In genomic region chr7:12053561-12053960, GRCh38 we compare ENCODE assay signal across 34 cellular contexts.
"Had no signal": no experiment of that assay in that cellular context is flagged by ENCODE, and none has a peak within 500 bp of the region (broad histone marks: within the 10 kb centered on the region; RNA-seq: fewer than 3 reads in every experiment).

No MANE protein-coding gene starts in this region.

- H3K27me3 ChIP-seq: MG63 had no signal

- H3K36me3 ChIP-seq: MG63 had no signal

- H3K4me3 ChIP-seq: MG63 had no signal

- DNase-seq: Karpas-422, Kasumi-1, MG63, MM.1S, MV-4-11, NCI-H1048, NCI-H1092, NCI-H1092 treated with DMSO at 0.1 percent for 48 hours, NCI-H1105, NCI-H1105 treated with DMSO at 0.1 percent for 48 hours, NCI-H1417, NCI-H1417 treated with DMSO at 0.1 percent for 48 hours, NCI-H1436, NCI-H1436 treated with DMSO at 0.1 percent for 48 hours, NCI-H146, NCI-H1694, NCI-H1694 treated with DMSO at 0.1 percent for 48 hours, NCI-H187, NCI-H187 treated with DMSO at 0.1 percent for 48 hours, NCI-H1930, NCI-H2029, NCI-H2029 treated with DMSO at 0.1 percent for 48 hours, NCI-H2081, NCI-H2081 treated with DMSO at 0.1 percent for 48 hours, NCI-H2107, NCI-H2171, NCI-H2171 treated with DMSO at 0.1 percent for 48 hours, NCI-H2227 treated with DMSO at 0.1 percent for 48 hours, NCI-H226, NCI-H345, NCI-H446, NCI-H446 treated with DMSO at 0.1 percent for 48 hours, NCI-H510A, NCI-H510A treated with DMSO at 0.1 percent for 48 hours had no signal
